20 cellular contexts compared by ENCODE assay signal in the genomic region with DNA sequence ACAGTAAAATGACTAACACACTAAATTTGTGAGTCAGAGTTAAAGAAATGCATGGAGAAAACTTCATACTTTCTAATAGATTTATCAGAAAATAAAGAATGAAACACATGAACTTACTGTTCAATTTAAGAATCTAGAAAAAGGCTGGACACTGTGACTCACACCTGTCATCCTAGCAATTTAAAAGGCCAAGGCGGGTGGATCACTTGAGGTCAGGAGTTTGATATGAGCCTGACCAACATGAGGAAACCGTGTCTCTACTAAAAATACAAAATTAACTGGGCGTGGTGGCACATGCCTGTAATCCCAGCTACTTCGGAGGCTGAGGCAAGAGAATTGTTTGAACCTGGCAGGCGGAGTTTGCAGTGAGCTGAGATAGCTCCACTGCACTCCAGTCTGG.
DNase-seq lines count a peak whose midpoint lies in the region; ATAC-seq and TF ChIP-seq lines count a peak whose summit lies in the region.
"Had no signal": no experiment of that assay in that cellular context is flagged by ENCODE, and none has a peak within 500 bp of the region (broad histone marks: within the 10 kb centered on the region; RNA-seq: fewer than 3 reads in every experiment).

No MANE protein-coding gene starts in this region.

- H2AK5ac ChIP-seq in mesenchymal stem cell (ENCODE audit: low read length, severe bottlenecking), result no peak overlapping the region

- 72% methylated on average over 4 of the region's 5 CpGs for WGBS in mesenchymal stem cell

- H3K4me3 ChIP-seq in breast epithelium (no peak overlapping the region), brain microvascular endothelial cell (ENCODE audit: low read depth, low read length) (no peak overlapping the region), mesenchymal stem cell (ENCODE audit: insufficient read depth in 1 of 2, low read depth in 1 of 2, low read length in 2 of 2) (no peak overlapping the region)

- no peak overlapping the region for H2BK120ac ChIP-seq in mesenchymal stem cell (ENCODE audit: low read depth, low read length)

- no peak overlapping the region for H3K18ac ChIP-seq in mesenchymal stem cell (ENCODE audit: low read depth in 1 of 2, low read length in 2 of 2)

- no peak overlapping the region for H4K91ac ChIP-seq in mesenchymal stem cell (ENCODE audit: low read length)

- H3K36me3 ChIP-seq in breast epithelium, result no peaks in the 10 kb centered on the region
- no peaks in the 10 kb centered on the region for H3K36me3 ChIP-seq in brain microvascular endothelial cell (replicated peaks)
- H3K36me3 ChIP-seq in mesenchymal stem cell (ENCODE audit: control insufficient read depth in 1 of 2, insufficient read depth in 2 of 2, low read depth in 1 of 2, low read length in 2 of 2), result no peaks in the 10 kb centered on the region

- peaks cover 7% of the 10 kb centered on the region for H3K9me3 Mint-ChIP-seq in MCF 10A (ENCODE audit: unreplicated experiment)
- H3K9me3 Mint-ChIP-seq in activated T-cell treated with anti-CD3 and anti-CD28 coated beads, Interleukin-2, amount 50 U/mL, for 4 hours, result peaks cover 2% of the 10 kb centered on the region

- H3K4me1 Mint-ChIP-seq in MCF 10A (ENCODE audit: insufficient read depth, unreplicated experiment), result peaks cover 6% of the 10 kb centered on the region
- no peaks in the 10 kb centered on the region for H3K4me1 Mint-ChIP-seq in activated T-cell treated with anti-CD3 and anti-CD28 coated beads, Interleukin-2, amount 50 U/mL, for 4 hours (ENCODE audit: low read depth)
- H3K4me1 Mint-ChIP-seq: B cell had no signal

- DNase-seq in MCF 10A (ENCODE audit: unreplicated experiment) (peak; percentile 31), breast epithelium (ENCODE audit: low spot score in 2 of 2) (no peak), brain microvascular endothelial cell (peak; percentile 12), mesenchymal stem cell (no peak), NK-92 (lab: John Stamatoyannopoulos, UW; ENCODE audit: unreplicated experiment) (no peak)
- no peak for DNase-seq in activated CD4-positive, alpha-beta T cell treated with anti-CD3 and anti-CD28 coated beads for 1 hour
- no peak for DNase-seq in activated T-cell treated with anti-CD3 and anti-CD28 coated beads, Interleukin-2, amount 50 U/mL, for 4 hours
- DNase-seq: 8988T; DMS 273 treated with DMSO at 0.1 percent for 48 hours; GF-D8; H7; NCI-H1105; NCI-H2081; NCI-H2171 treated with DMSO at 0.1 percent for 48 hours; NCI-H446 treated with DMSO at 0.1 percent for 48 hours; NCI-H69; NK-92 treated with Interleukin-12 subunit alpha and Interleukin-12 subunit beta, amount 100 ng/mL, for 24 hours; Right ventricle myocardium superior had no signal

- H3K36me3 Mint-ChIP-seq in MCF 10A (ENCODE audit: insufficient read depth, unreplicated experiment), result no peaks in the 10 kb centered on the region
- H3K36me3 Mint-ChIP-seq in activated T-cell treated with anti-CD3 and anti-CD28 coated beads, Interleukin-2, amount 50 U/mL, for 4 hours (ENCODE audit: insufficient read depth), result no peaks in the 10 kb centered on the region

- no peak overlapping the region for H2BK12ac ChIP-seq in mesenchymal stem cell (ENCODE audit: low read length in 2 of 2)

- H3K4me1 ChIP-seq in breast epithelium (no peaks in the 10 kb centered on the region), mesenchymal stem cell (ENCODE audit: control insufficient read depth, insufficient read depth, low read depth, low read length) (no peaks in the 10 kb centered on the region)

- in situ Hi-C loops in brain microvascular endothelial cell (cut with HindIII; ENCODE audit: low pct_ligation_motif_present, low sequenced_read_pairs), result no loop called here

- no peaks in the 10 kb centered on the region for H3K27me3 Mint-ChIP-seq in MCF 10A (ENCODE audit: insufficient read depth, unreplicated experiment)
- no peaks in the 10 kb centered on the region for H3K27me3 Mint-ChIP-seq in activated T-cell treated with anti-CD3 and anti-CD28 coated beads, Interleukin-2, amount 50 U/mL, for 4 hours (ENCODE audit: low read depth)
- H3K27me3 Mint-ChIP-seq: B cell had no signal

- H3K14ac ChIP-seq in mesenchymal stem cell (ENCODE audit: low read length in 2 of 2), result no peak overlapping the region

- ATAC-seq in activated T-cell treated with anti-CD3 and anti-CD28 coated beads, Interleukin-2, amount 50 U/mL, for 4 hours, result no peak
- ATAC-seq in HG02678 (IDR thresholded peaks at IDR 0.05; ENCODE audit: unreplicated experiment), result no peak

- H2BK5ac ChIP-seq in mesenchymal stem cell (ENCODE audit: low read depth, low read length, poor library complexity, severe bottlenecking), result peak overlapping the region; percentile 57

- intact Hi-C loops in MCF 10A (cut with micrococcal nuclease), result no loop called here
- intact Hi-C loops in breast epithelium (cut with DNase I; ENCODE audit: low total_unique reads), result no loop called here

- peak overlapping the region; percentile 8 for H3K4me3 Mint-ChIP-seq in MCF 10A (ENCODE audit: unreplicated experiment)
- no peak overlapping the region for H3K4me3 Mint-ChIP-seq in activated T-cell treated with anti-CD3 and anti-CD28 coated beads, Interleukin-2, amount 50 U/mL, for 4 hours
- H3K4me3 Mint-ChIP-seq: B cell had no signal

- no peak overlapping the region for H4K8ac ChIP-seq in mesenchymal stem cell (ENCODE audit: low read length)

- no peak overlapping the region for H3K23ac ChIP-seq in mesenchymal stem cell (ENCODE audit: low read length in 2 of 2)

- H3K79me1 ChIP-seq in mesenchymal stem cell (replicated peaks; ENCODE audit: low read length, poor library complexity, severe bottlenecking), result no peaks in the 10 kb centered on the region

- H3K27ac ChIP-seq in breast epithelium (no peak overlapping the region), brain microvascular endothelial cell (no peak overlapping the region), mesenchymal stem cell (ENCODE audit: low read length, poor library complexity, severe bottlenecking) (no peak overlapping the region)

- H3K27me3 ChIP-seq in breast epithelium (no peaks in the 10 kb centered on the region), brain microvascular endothelial cell (replicated peaks) (no peaks in the 10 kb centered on the region), mesenchymal stem cell (ENCODE audit: control insufficient read depth in 1 of 2, insufficient read depth in 1 of 2, low read length in 2 of 2) (no peaks in the 10 kb centered on the region)

- no peak for TF ChIP-seq POLR2A in breast epithelium (IDR thresholded peaks at IDR 0.05)

- BruUV-seq in MCF 10A (replicated peaks; lab: Mats Ljungman, UMichigan), result no TSS peak

- H2AFZ ChIP-seq in mesenchymal stem cell (ENCODE audit: low read depth, low read length), result no peak overlapping the region

- H3K9ac ChIP-seq in mesenchymal stem cell (ENCODE audit: low read length), result no peak overlapping the region

- TF ChIP-seq CTCF in MCF 10A (IDR thresholded peaks at IDR 0.05; ENCODE audit: unreplicated experiment) (no peak), breast epithelium (IDR thresholded peaks at IDR 0.05) (no peak), brain microvascular endothelial cell (IDR thresholded peaks at IDR 0.05; ENCODE audit: low read depth, low read length, missing control alignments) (no peak)

- POLR2A ChIA-PET in MCF 10A (lab: Yijun Ruan, JAX), result no interaction called here

- H3K4ac ChIP-seq in mesenchymal stem cell (ENCODE audit: low read depth in 1 of 2, low read length in 2 of 2), result no peak overlapping the region

- H3K9me3 ChIP-seq in breast epithelium, result no peaks in the 10 kb centered on the region
- H3K9me3 ChIP-seq in mesenchymal stem cell (ENCODE audit: control insufficient read depth, low read length), result peaks cover 4% of the 10 kb centered on the region

- CTCF ChIA-PET in MCF 10A (lab: Yijun Ruan, JAX), result no interaction called here

- no peak overlapping the region for H3K4me2 ChIP-seq in mesenchymal stem cell (ENCODE audit: low read length, poor library complexity, severe bottlenecking)

- H2BK15ac ChIP-seq in mesenchymal stem cell (ENCODE audit: low read depth, poor library complexity, severe bottlenecking), result no peak overlapping the region

- peak overlapping the region; percentile 36 for H3K27ac Mint-ChIP-seq in MCF 10A (ENCODE audit: low read depth, unreplicated experiment)
- H3K27ac Mint-ChIP-seq: B cell had no signal

Comparison
In these comparisons a context has a peak if more than half of its experiments do, and no peak if none do; other contexts are left out.
1. DNase-seq: peak in MCF 10A (single experiment) and brain microvascular endothelial cell (single experiment); none in breast epithelium (0 of 2), mesenchymal stem cell (single experiment), NK-92 (single experiment), activated CD4-positive, alpha-beta T cell treated with anti-CD3 and anti-CD28 coated beads for 1 hour (single experiment) and activated T-cell treated with anti-CD3 and anti-CD28 coated beads, Interleukin-2, amount 50 U/mL, for 4 hours (single experiment).